In genomic region chr21:44374601-44375280, GRCh38 we compare ENCODE assay signal across 1 cellular context.
TF ChIP-seq lines count a peak whose summit lies in the region.

No MANE protein-coding gene starts in this region.

TF ChIP-seq in HepG2, 621 proteins besides CTCF, POLR2A, EP300 and RAD21:
- no peak for TF ChIP-seq AGO1 (IDR thresholded peaks at IDR 0.05; ENCODE audit: low read depth, low read length, poor library complexity, severe bottlenecking)
